Comparison of ENCODE assay signal across 7 cellular contexts in genomic region chr20:18793625-18794427, GRCh38.
DNase-seq lines count a peak whose midpoint lies in the region; ATAC-seq lines count a peak whose summit lies in the region.

No MANE protein-coding gene starts in this region.

- peak overlapping the region; percentile 88 for H3K27ac Mint-ChIP-seq in T-helper 2 cell treated with Interferon-gamma antibody and Interleukin-4, amounts not matched to agents 5 μg/mL and 100 μg/mL, for 36 hours

- DNase-seq in NCI-H1694 (lab: John Stamatoyannopoulos, UW) (peak; percentile 87), astrocyte of the hippocampus (ENCODE audit: low read depth, low spot score) (peak; percentile 94), hippocampal formation (lab: John Stamatoyannopoulos, UW) (peak; percentile 85 to 98), retina (peak; percentile 95)
- peak; percentile 81 for DNase-seq in T-helper 2 cell treated with Interferon-gamma antibody and Interleukin-4, amounts not matched to agents 5 μg/mL and 100 μg/mL, for 36 hours (ENCODE audit: low spot score)

- peak; percentile 98 for ATAC-seq in GM18498 (IDR thresholded peaks at IDR 0.05; ENCODE audit: unreplicated experiment)
- ATAC-seq in HG02885 (IDR thresholded peaks at IDR 0.05; ENCODE audit: poor library complexity, unreplicated experiment) = peak; percentile 98

- peaks cover 2% of the 10 kb centered on the region for H3K27me3 Mint-ChIP-seq in T-helper 2 cell treated with Interferon-gamma antibody and Interleukin-4, amounts not matched to agents 5 μg/mL and 100 μg/mL, for 36 hours (ENCODE audit: low read depth)

- H3K36me3 Mint-ChIP-seq in T-helper 2 cell treated with Interferon-gamma antibody and Interleukin-4, amounts not matched to agents 5 μg/mL and 100 μg/mL, for 36 hours (ENCODE audit: low read depth) = no peaks in the 10 kb centered on the region

- peak overlapping the region; percentile 95 for H3K4me3 Mint-ChIP-seq in T-helper 2 cell treated with Interferon-gamma antibody and Interleukin-4, amounts not matched to agents 5 μg/mL and 100 μg/mL, for 36 hours

- H3K9me3 Mint-ChIP-seq in T-helper 2 cell treated with Interferon-gamma antibody and Interleukin-4, amounts not matched to agents 5 μg/mL and 100 μg/mL, for 36 hours = peaks cover 10% of the 10 kb centered on the region

- H3K4me1 Mint-ChIP-seq in T-helper 2 cell treated with Interferon-gamma antibody and Interleukin-4, amounts not matched to agents 5 μg/mL and 100 μg/mL, for 36 hours (ENCODE audit: low read depth) = peaks cover 11% of the 10 kb centered on the region

Comparison
In these comparisons a context has a peak if more than half of its experiments do, and no peak if none do; other contexts are left out.
1. Peak in every context shown above with its lines: DNase-seq and ATAC-seq.